In genomic region chr16:70147853-70148252, GRCh38 we compare ENCODE assay signal across 5 cellular contexts. TPM values are rescaled to one million over a fixed set of nuclear protein-coding genes. Genes with fewer than 3 reads are reported as not detected.
"Had no signal": no experiment of that assay in that cellular context is flagged by ENCODE, and none has a peak within 500 bp of the region (broad histone marks: within the 10 kb centered on the region; RNA-seq: fewer than 3 reads in every experiment).

No MANE protein-coding gene starts in this region.

RNA-seq across cellular contexts. Expression of gene CLEC18C, which starts 25.7 kb away (rescaled TPM):
- total RNA-seq: pulmonary artery endothelial cell, right atrium auricular region, sigmoid colon, suprapubic skin had no signal
- polyA plus RNA-seq: naive thymus-derived CD8-positive, alpha-beta T cell had no signal
